ENCODE assay signal across 1 cellular context in genomic region chr7:16881809-16882208, GRCh38.
TF ChIP-seq lines count a peak whose summit lies in the region.

Gene AGR3, minus strand, starts transcription at chr7:16881983. Its CDS starts 3,365 bp downstream, at chr7:16878618.

TF ChIP-seq in GM23338, 12 proteins besides CTCF, POLR2A, EP300 and RAD21 (continued from another document):
- no peak for TF ChIP-seq ETS1 (IDR thresholded peaks at IDR 0.05)
- TF ChIP-seq, protein P1, sequence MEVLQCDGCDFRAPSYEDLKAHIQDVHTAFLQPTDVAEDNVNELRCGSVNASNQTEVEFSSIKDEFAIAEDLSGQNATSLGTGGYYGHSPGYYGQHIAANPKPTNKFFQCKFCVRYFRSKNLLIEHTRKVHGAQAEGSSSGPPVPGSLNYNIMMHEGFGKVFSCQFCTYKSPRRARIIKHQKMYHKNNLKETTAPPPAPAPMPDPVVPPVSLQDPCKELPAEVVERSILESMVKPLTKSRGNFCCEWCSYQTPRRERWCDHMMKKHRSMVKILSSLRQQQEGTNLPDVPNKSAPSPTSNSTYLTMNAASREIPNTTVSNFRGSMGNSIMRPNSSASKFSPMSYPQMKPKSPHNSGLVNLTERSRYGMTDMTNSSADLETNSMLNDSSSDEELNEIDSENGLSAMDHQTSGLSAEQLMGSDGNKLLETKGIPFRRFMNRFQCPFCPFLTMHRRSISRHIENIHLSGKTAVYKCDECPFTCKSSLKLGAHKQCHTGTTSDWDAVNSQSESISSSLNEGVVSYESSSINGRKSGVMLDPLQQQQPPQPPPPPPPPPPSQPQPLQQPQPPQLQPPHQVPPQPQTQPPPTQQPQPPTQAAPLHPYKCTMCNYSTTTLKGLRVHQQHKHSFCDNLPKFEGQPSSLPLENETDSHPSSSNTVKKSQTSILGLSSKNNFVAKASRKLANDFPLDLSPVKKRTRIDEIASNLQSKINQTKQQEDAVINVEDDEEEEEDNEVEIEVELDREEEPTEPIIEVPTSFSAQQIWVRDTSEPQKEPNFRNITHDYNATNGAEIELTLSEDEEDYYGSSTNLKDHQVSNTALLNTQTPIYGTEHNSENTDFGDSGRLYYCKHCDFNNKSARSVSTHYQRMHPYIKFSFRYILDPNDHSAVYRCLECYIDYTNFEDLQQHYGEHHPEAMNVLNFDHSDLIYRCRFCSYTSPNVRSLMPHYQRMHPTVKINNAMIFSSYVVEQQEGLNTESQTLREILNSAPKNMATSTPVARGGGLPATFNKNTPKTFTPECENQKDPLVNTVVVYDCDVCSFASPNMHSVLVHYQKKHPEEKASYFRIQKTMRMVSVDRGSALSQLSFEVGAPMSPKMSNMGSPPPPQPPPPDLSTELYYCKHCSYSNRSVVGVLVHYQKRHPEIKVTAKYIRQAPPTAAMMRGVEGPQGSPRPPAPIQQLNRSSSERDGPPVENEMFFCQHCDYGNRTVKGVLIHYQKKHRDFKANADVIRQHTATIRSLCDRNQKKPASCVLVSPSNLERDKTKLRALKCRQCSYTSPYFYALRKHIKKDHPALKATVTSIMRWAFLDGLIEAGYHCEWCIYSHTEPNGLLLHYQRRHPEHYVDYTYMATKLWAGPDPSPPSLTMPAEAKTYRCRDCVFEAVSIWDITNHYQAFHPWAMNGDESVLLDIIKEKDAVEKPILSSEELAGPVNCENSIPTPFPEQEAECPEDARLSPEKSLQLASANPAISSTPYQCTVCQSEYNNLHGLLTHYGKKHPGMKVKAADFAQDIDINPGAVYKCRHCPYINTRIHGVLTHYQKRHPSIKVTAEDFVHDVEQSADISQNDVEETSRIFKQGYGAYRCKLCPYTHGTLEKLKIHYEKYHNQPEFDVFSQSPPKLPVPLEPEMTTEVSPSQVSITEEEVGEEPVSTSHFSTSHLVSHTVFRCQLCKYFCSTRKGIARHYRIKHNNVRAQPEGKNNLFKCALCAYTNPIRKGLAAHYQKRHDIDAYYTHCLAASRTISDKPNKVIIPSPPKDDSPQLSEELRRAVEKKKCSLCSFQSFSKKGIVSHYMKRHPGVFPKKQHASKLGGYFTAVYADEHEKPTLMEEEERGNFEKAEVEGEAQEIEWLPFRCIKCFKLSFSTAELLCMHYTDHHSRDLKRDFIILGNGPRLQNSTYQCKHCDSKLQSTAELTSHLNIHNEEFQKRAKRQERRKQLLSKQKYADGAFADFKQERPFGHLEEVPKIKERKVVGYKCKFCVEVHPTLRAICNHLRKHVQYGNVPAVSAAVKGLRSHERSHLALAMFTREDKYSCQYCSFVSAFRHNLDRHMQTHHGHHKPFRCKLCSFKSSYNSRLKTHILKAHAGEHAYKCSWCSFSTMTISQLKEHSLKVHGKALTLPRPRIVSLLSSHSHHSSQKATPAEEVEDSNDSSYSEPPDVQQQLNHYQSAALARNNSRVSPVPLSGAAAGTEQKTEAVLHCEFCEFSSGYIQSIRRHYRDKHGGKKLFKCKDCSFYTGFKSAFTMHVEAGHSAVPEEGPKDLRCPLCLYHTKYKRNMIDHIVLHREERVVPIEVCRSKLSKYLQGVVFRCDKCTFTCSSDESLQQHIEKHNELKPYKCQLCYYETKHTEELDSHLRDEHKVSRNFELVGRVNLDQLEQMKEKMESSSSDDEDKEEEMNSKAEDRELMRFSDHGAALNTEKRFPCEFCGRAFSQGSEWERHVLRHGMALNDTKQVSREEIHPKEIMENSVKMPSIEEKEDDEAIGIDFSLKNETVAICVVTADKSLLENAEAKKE (CRISPR knock-in tag; IDR thresholded peaks at IDR 0.05) = no peak
- TF ChIP-seq NANOG (IDR thresholded peaks at IDR 0.05; ENCODE audit: borderline replicate concordance) = no peak
- no peak for TF ChIP-seq EZH2phosphoT487 (IDR thresholded peaks at IDR 0.05; ENCODE audit: unreplicated experiment)
- TF ChIP-seq STAT1 (IDR thresholded peaks at IDR 0.05; ENCODE audit: unreplicated experiment) = no peak
- no peak for TF ChIP-seq CREB1 (CRISPR knock-in tag; IDR thresholded peaks at IDR 0.05; ENCODE audit: low read depth)
- TF ChIP-seq EZH2 (IDR thresholded peaks at IDR 0.05; ENCODE audit: low read depth, unreplicated experiment) = no peak
